ENCODE assay signal across 17 cellular contexts in the genomic region with DNA sequence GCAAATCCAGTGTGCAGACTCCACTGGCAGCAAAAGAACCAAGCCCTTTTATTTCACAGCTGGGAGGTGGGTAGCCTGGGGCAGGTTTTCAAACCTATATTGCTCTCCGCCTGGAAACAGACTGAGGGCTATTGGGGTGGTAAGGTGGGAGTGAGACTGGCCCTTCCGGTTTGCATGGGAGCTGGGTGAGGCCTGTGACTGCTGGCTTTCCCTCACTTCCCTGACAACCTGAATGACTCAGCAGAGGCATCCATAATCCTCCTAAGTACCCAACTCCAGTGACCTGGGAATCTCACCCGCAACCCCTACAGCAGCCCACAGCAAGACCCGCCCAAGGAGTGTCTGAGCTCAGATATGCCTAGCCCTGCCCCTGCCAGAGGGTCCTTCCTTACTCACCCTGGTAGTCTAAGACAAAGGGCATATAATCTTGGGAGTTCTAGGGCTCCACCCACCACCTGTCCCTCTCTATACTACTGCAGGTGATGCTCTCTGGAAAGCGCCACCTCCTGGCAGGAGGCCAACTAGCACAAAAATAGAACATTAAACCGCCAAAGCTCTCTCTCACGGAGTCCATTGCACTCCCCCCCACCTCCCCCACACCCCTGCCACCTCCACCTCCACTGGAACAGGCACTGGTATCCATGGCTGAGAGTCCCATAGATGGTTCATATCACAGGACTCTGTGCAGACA.
DNase-seq lines count a peak whose midpoint lies in the region; ATAC-seq, FAIRE-seq and TF ChIP-seq lines count a peak whose summit lies in the region.
"Had no signal": no experiment of that assay in that cellular context is flagged by ENCODE, and none has a peak within 500 bp of the region (broad histone marks: within the 10 kb centered on the region; RNA-seq: fewer than 3 reads in every experiment).

No MANE protein-coding gene starts in this region.

- H3K27ac ChIP-seq in HepG2 (ENCODE audit: extremely low read length, insufficient read depth, low read length) (no peak overlapping the region), right lobe of liver (no peak overlapping the region), endodermal cell (ENCODE audit: low read depth, low read length) (no peak overlapping the region), uterus (no peak overlapping the region), RWPE1 (no peak overlapping the region)
- H3K27ac ChIP-seq: BLaER1 treated with 17β-estradiol and CSF1 and Interleukin-3, amounts not matched to agents 10 nM and 100 nM; SK-N-MC had no signal

- TF ChIP-seq CTCF in HepG2 (CRISPR knock-in tag; IDR thresholded peaks at IDR 0.05) (no peak), right lobe of liver (IDR thresholded peaks at IDR 0.05) (no peak), endodermal cell (conservative IDR thresholded peaks at IDR 0.05) (peak; percentile 41), uterus (IDR thresholded peaks at IDR 0.05) (no peak), RWPE1 (conservative IDR thresholded peaks at IDR 0.05; ENCODE audit: low read depth) (no peak)

- H3K36me3 ChIP-seq in HepG2 (replicated peaks in 1 of 2; ENCODE audit: control insufficient read depth in 1 of 2, insufficient read depth in 2 of 2, low read length in 2 of 2) = no peaks in the 10 kb centered on the region
- H3K36me3 ChIP-seq in right lobe of liver = no peaks in the 10 kb centered on the region
- H3K36me3 ChIP-seq in endodermal cell (ENCODE audit: control insufficient read depth, insufficient read depth, low read length) = no peaks in the 10 kb centered on the region
- no peaks in the 10 kb centered on the region for H3K36me3 ChIP-seq in uterus
- H3K36me3 ChIP-seq: BLaER1 treated with 17β-estradiol and CSF1 and Interleukin-3, amounts not matched to agents 10 nM and 100 nM had no signal

- H4K20me1 ChIP-seq in HepG2 (ENCODE audit: insufficient read depth, low read length) = no peaks in the 10 kb centered on the region
- H4K20me1 ChIP-seq: BLaER1 treated with 17β-estradiol and CSF1 and Interleukin-3, amounts not matched to agents 10 nM and 100 nM had no signal

- BruUV-seq in HepG2 (replicated peaks; lab: Mats Ljungman, UMichigan) = no TSS peak

- H3K27me3 ChIP-seq in HepG2 (ENCODE audit: control insufficient read depth in 1 of 2, insufficient read depth in 2 of 2, low read length in 2 of 2) = no peaks in the 10 kb centered on the region
- no peaks in the 10 kb centered on the region for H3K27me3 ChIP-seq in right lobe of liver
- no peaks in the 10 kb centered on the region for H3K27me3 ChIP-seq in endodermal cell (ENCODE audit: control insufficient read depth, insufficient read depth, low read length, poor library complexity, severe bottlenecking)
- no peaks in the 10 kb centered on the region for H3K27me3 ChIP-seq in uterus
- H3K27me3 ChIP-seq: BLaER1 treated with 17β-estradiol and CSF1 and Interleukin-3, amounts not matched to agents 10 nM and 100 nM had no signal

- H3K4me1 ChIP-seq in HepG2 (ENCODE audit: insufficient read depth, low read length) = no peaks in the 10 kb centered on the region
- no peaks in the 10 kb centered on the region for H3K4me1 ChIP-seq in right lobe of liver
- no peaks in the 10 kb centered on the region for H3K4me1 ChIP-seq in endodermal cell (ENCODE audit: control insufficient read depth, insufficient read depth, low read length)
- H3K4me1 ChIP-seq in uterus = no peaks in the 10 kb centered on the region

- TF ChIP-seq EP300 in HepG2 (IDR thresholded peaks at IDR 0.05; ENCODE audit: low read depth in 2 of 2, low read length in 2 of 2) = no peak
- TF ChIP-seq EP300 in HepG2 (CRISPR knock-in tag; IDR thresholded peaks at IDR 0.05; ENCODE audit: borderline replicate concordance) = no peak

- FAIRE-seq in HepG2 (lab: Jason Lieb, UNC) = no peak
- FAIRE-seq: D721Med, RCC 7860 had no signal

- H3K4me1 Mint-ChIP-seq in endodermal cell = no peaks in the 10 kb centered on the region

- H3K9me3 ChIP-seq in HepG2 (ENCODE audit: low read length) (peaks cover 26% of the 10 kb centered on the region; the same call in 1 of the 2 replicates), right lobe of liver (no peaks in the 10 kb centered on the region), endodermal cell (ENCODE audit: control insufficient read depth, low read length) (no peaks in the 10 kb centered on the region), uterus (no peaks in the 10 kb centered on the region)

- intact Hi-C loops in HepG2 (cut with micrococcal nuclease; ENCODE audit: unreplicated experiment) (no loop called here), right lobe of liver (cut with DNase I) (no loop called here), uterus (cut with DNase I; ENCODE audit: low total_unique reads) (no loop called here)

- no peak for ATAC-seq in HepG2
- ATAC-seq in right lobe of liver = no peak
- no peak for ATAC-seq in GM21528 (IDR thresholded peaks at IDR 0.05; ENCODE audit: low FRiP score, unreplicated experiment)
- ATAC-seq: HCT116 had no signal

- H3K27me3 Mint-ChIP-seq in endodermal cell (ENCODE audit: insufficient read depth) = peaks cover 2% of the 10 kb centered on the region

- no peak overlapping the region for H3K4me3 Mint-ChIP-seq in endodermal cell

- in situ Hi-C loops in HepG2 (cut with HindIII; ENCODE audit: extremely low pct_ligation_motif_present, low pct_unique_long_range_greater_than_20kb) = no loop called here

- DNase-seq in HepG2 (ENCODE audit: low spot score) = no peak
- DNase-seq in right lobe of liver = no peak
- DNase-seq in HT1080 (ENCODE audit: low read depth) = peak; percentile 10
- peak; percentile 65 for DNase-seq in endodermal cell
- no peak for DNase-seq in uterus
- DNase-seq in NCI-H510A (lab: John Stamatoyannopoulos, UW) = no peak
- no peak for DNase-seq in RWPE1 (ENCODE audit: low spot score)
- DNase-seq: NCI-H1436, NCI-H1930, NCI-H345, NCI-H526 had no signal

- H3K27ac Mint-ChIP-seq in endodermal cell = no peak overlapping the region

- TF ChIP-seq RAD21 in HepG2 (CRISPR knock-in tag; IDR thresholded peaks at IDR 0.05) = no peak

- no peak overlapping the region for H2AFZ ChIP-seq in HepG2 (ENCODE audit: low read length)

- H3K79me2 ChIP-seq in HepG2 (ENCODE audit: insufficient read depth, low read length) = no peaks in the 10 kb centered on the region

- H3K4me3 ChIP-seq in HepG2 (replicated peaks in 1 of 3; ENCODE audit: insufficient read depth in 1 of 3, low read depth in 2 of 3, low read length in 3 of 3) = no peak overlapping the region
- no peak overlapping the region for H3K4me3 ChIP-seq in right lobe of liver
- no peak overlapping the region for H3K4me3 ChIP-seq in endodermal cell (ENCODE audit: low read length)
- H3K4me3 ChIP-seq in uterus = no peak overlapping the region
- H3K4me3 ChIP-seq: BLaER1 treated with 17β-estradiol and CSF1 and Interleukin-3, amounts not matched to agents 10 nM and 100 nM; SK-N-MC had no signal

- H3K36me3 Mint-ChIP-seq in endodermal cell (ENCODE audit: low read depth) = no peaks in the 10 kb centered on the region

- H3K9ac ChIP-seq in HepG2 (ENCODE audit: insufficient read depth, low read depth, low read length) = no peak overlapping the region
- no peak overlapping the region for H3K9ac ChIP-seq in endodermal cell (ENCODE audit: extremely low read depth, low read length, poor library complexity, severe bottlenecking)
- H3K9ac ChIP-seq: BLaER1 treated with 17β-estradiol and CSF1 and Interleukin-3, amounts not matched to agents 10 nM and 100 nM had no signal

- POLR2A ChIA-PET in HepG2 (lab: Yijun Ruan, JAX) = no interaction called here
- POLR2A ChIA-PET in RWPE1 (lab: Yijun Ruan, JAX; ENCODE audit: low non-redundant PET) = no interaction called here

- WGBS in HepG2 (ENCODE audit: low lambda C conversion rate) = 35% methylated on average over 4 of the region's 7 CpGs
- WGBS in right lobe of liver (ENCODE audit: insufficient coverage, low coverage, low lambda C conversion rate, missing lambda C conversion rate) = 73% methylated on average over 3 of the region's 7 CpGs
- WGBS in endodermal cell (ENCODE audit: insufficient coverage in 1 of 2, insufficient read length in 1 of 2), 2 experiments = 89 to 91% methylated on average over 3 to 6 of the region's 7 CpGs

- CTCF ChIA-PET in HepG2 (lab: Yijun Ruan, JAX; ENCODE audit: low intra/inter-chr PET ratio, low total read pairs) = no interaction called here
- CTCF ChIA-PET in RWPE1 (lab: Yijun Ruan, JAX) = no interaction called here

- peaks cover 38% of the 10 kb centered on the region for H3K9me3 Mint-ChIP-seq in endodermal cell

- TF ChIP-seq POLR2A in HepG2 (IDR thresholded peaks at IDR 0.05; ENCODE audit: insufficient read depth in 1 of 2, low read depth in 2 of 2, low read length in 2 of 2) = no peak
- no peak for TF ChIP-seq POLR2A in right lobe of liver (IDR thresholded peaks at IDR 0.05)
- no peak for TF ChIP-seq POLR2A in uterus (IDR thresholded peaks at IDR 0.05)

- no peak overlapping the region for H3K4me2 ChIP-seq in HepG2 (ENCODE audit: low read depth, low read length)
- H3K4me2 ChIP-seq: BLaER1 treated with 17β-estradiol and CSF1 and Interleukin-3, amounts not matched to agents 10 nM and 100 nM had no signal

TF ChIP-seq in HepG2, 621 proteins besides CTCF, POLR2A, EP300 and RAD21:
- TF ChIP-seq ZNF530 (CRISPR knock-in tag; IDR thresholded peaks at IDR 0.05; ENCODE audit: low read depth) (no peak), KDM6A (CRISPR knock-in tag; IDR thresholded peaks at IDR 0.05; ENCODE audit: low read depth) (no peak), ZNF589 (CRISPR knock-in tag; conservative IDR thresholded peaks at IDR 0.05) (no peak)
- TF ChIP-seq, protein P1, sequence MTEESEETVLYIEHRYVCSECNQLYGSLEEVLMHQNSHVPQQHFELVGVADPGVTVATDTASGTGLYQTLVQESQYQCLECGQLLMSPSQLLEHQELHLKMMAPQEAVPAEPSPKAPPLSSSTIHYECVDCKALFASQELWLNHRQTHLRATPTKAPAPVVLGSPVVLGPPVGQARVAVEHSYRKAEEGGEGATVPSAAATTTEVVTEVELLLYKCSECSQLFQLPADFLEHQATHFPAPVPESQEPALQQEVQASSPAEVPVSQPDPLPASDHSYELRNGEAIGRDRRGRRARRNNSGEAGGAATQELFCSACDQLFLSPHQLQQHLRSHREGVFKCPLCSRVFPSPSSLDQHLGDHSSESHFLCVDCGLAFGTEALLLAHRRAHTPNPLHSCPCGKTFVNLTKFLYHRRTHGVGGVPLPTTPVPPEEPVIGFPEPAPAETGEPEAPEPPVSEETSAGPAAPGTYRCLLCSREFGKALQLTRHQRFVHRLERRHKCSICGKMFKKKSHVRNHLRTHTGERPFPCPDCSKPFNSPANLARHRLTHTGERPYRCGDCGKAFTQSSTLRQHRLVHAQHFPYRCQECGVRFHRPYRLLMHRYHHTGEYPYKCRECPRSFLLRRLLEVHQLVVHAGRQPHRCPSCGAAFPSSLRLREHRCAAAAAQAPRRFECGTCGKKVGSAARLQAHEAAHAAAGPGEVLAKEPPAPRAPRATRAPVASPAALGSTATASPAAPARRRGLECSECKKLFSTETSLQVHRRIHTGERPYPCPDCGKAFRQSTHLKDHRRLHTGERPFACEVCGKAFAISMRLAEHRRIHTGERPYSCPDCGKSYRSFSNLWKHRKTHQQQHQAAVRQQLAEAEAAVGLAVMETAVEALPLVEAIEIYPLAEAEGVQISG (CRISPR knock-in tag; IDR thresholded peaks at IDR 0.05) = peak; percentile 74

Comparison
In these comparisons a context has a peak if more than half of its experiments do, and no peak if none do; other contexts are left out.
1. DNase-seq: peak in HT1080 (single experiment) and endodermal cell (single experiment); none in HepG2 (single experiment), right lobe of liver (0 of 3), uterus (0 of 2), NCI-H510A (single experiment) and RWPE1 (single experiment).